Comparison of ENCODE assay signal across 20 cellular contexts in the genomic region with DNA sequence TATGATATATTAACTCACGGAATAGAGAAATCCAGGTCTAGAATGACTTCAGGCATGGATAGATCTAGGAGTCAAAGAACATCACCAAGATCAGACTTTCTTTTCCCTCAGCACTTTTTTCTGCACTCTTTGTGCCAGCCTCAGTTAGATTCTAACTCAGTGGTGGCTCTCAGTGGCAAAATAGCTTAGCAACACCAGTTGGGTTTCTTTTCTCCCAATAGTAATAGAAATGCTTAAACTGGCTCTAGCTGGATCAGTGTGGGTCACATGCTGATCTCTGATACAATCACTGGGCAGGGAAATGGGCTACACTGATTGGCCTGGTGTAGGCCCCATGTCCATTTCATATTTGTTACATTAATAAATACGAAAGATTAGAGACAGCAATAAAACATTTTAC. TPM values are rescaled to one million over a fixed set of nuclear protein-coding genes. Genes with fewer than 3 reads are reported as not detected.
A peak's percentile ranks its signal among the peaks of the same experiment; 100 is the strongest.
DNase-seq lines count a peak whose midpoint lies in the region; ATAC-seq and TF ChIP-seq lines count a peak whose summit lies in the region.
"Had no signal": no experiment of that assay in that cellular context is flagged by ENCODE, and none has a peak within 500 bp of the region (broad histone marks: within the 10 kb centered on the region; RNA-seq: fewer than 3 reads in every experiment).

No MANE protein-coding gene starts in this region.

- H3K9me3 ChIP-seq in SK-N-MC (ENCODE audit: low read depth, low read length) (no peaks in the 10 kb centered on the region), thoracic aorta (no peaks in the 10 kb centered on the region)
- H3K9me3 ChIP-seq: BE2C, body of pancreas had no signal

- H3K27ac ChIP-seq in SK-N-MC = peak overlapping the region; percentile 51
- no peak overlapping the region for H3K27ac ChIP-seq in thoracic aorta
- H3K27ac ChIP-seq in coronary artery = no peak overlapping the region
- H3K27ac ChIP-seq: body of pancreas had no signal

- H3K36me3 Mint-ChIP-seq in activated T-helper 2 cell treated with anti-CD3 and anti-CD28 coated beads, Interferon-gamma antibody, Interleukin-2, Interleukin-4, amounts not matched to agents 10 μg/mL and 5 μg/mL and 100 μg/mL, durations not matched to agents 14 hours and 24 hours and 36 hours (ENCODE audit: low read depth) = peaks cover 5% of the 10 kb centered on the region

- H3K27ac Mint-ChIP-seq in activated T-helper 2 cell treated with anti-CD3 and anti-CD28 coated beads, Interferon-gamma antibody, Interleukin-2, Interleukin-4, amounts not matched to agents 10 μg/mL and 5 μg/mL and 100 μg/mL, durations not matched to agents 14 hours and 24 hours and 36 hours = no peak overlapping the region
- H3K27ac Mint-ChIP-seq: activated naive CD4-positive, alpha-beta T cell treated with anti-CD3 and anti-CD28 coated beads, Interleukin-2, amount 10 ng/mL, durations not matched to agents 7 days and 5 days; progenitor cell of endocrine pancreas; T-helper 1 cell treated with Interleukin-12 subunit alpha and Interleukin-12 subunit beta and Interleukin-4 antibody, amounts not matched to agents 30 μg/mL and 1 μg/mL, for 36 hours had no signal

- no peak overlapping the region for H3K4me3 Mint-ChIP-seq in activated T-helper 2 cell treated with anti-CD3 and anti-CD28 coated beads, Interferon-gamma antibody, Interleukin-2, Interleukin-4, amounts not matched to agents 10 μg/mL and 5 μg/mL and 100 μg/mL, durations not matched to agents 14 hours and 24 hours and 36 hours (ENCODE audit: low read depth)
- H3K4me3 Mint-ChIP-seq: activated naive CD4-positive, alpha-beta T cell treated with anti-CD3 and anti-CD28 coated beads, Interleukin-2, amount 10 ng/mL, durations not matched to agents 7 days and 5 days; T-helper 1 cell treated with Interleukin-12 subunit alpha and Interleukin-12 subunit beta and Interleukin-4 antibody, amounts not matched to agents 30 μg/mL and 1 μg/mL, for 36 hours had no signal

- CTCF ChIA-PET in GM10248 (lab: Yijun Ruan, JAX) = interaction anchor here (1.0 to 2.3 kb wide), 9 partner anchors 9 to 221 kb away, joined by 3 to 10 read pairs (median 5); no protein-coding TSS in a partner anchor

- H3K27me3 ChIP-seq in thoracic aorta (replicated peaks; ENCODE audit: insufficient read depth) = no peaks in the 10 kb centered on the region
- H3K27me3 ChIP-seq: BE2C, body of pancreas had no signal

- peaks cover 5% of the 10 kb centered on the region for H3K4me1 Mint-ChIP-seq in activated T-helper 2 cell treated with anti-CD3 and anti-CD28 coated beads, Interferon-gamma antibody, Interleukin-2, Interleukin-4, amounts not matched to agents 10 μg/mL and 5 μg/mL and 100 μg/mL, durations not matched to agents 14 hours and 24 hours and 36 hours (ENCODE audit: low read depth)

- TF ChIP-seq CTCF in GM10248 (IDR thresholded peaks at IDR 0.05; ENCODE audit: control extremely low read depth, extremely low read depth, low read depth, missing control alignments) = peak; percentile 10
- peak; percentile 39 for TF ChIP-seq CTCF in thoracic aorta (IDR thresholded peaks at IDR 0.05)
- TF ChIP-seq CTCF in coronary artery (IDR thresholded peaks at IDR 0.05) = no peak

- POLR2A ChIA-PET in GM10248 (lab: Yijun Ruan, JAX) = no interaction called here

- H3K27me3 Mint-ChIP-seq in activated T-helper 2 cell treated with anti-CD3 and anti-CD28 coated beads, Interferon-gamma antibody, Interleukin-2, Interleukin-4, amounts not matched to agents 10 μg/mL and 5 μg/mL and 100 μg/mL, durations not matched to agents 14 hours and 24 hours and 36 hours (ENCODE audit: low read depth) = no peaks in the 10 kb centered on the region

- DNase-seq in GM10248 (ENCODE audit: extremely low spot score) = no peak
- DNase-seq in SK-N-MC (ENCODE audit: low read depth, low spot score) = no peak
- peak; percentile 38 for DNase-seq in iPS-NIHi7 (ENCODE audit: extremely low spot score)
- DNase-seq in thoracic aorta (ENCODE audit: low spot score) = no peak
- DNase-seq in coronary artery (ENCODE audit: low spot score) = no peak
- DNase-seq in activated T-helper 2 cell treated with anti-CD3 and anti-CD28 coated beads, Interferon-gamma antibody, Interleukin-2, Interleukin-4, amounts not matched to agents 10 μg/mL and 5 μg/mL and 100 μg/mL, durations not matched to agents 14 hours and 24 hours and 36 hours (ENCODE audit: low spot score) = no peak
- DNase-seq: activated CD4-positive, CD25-positive, alpha-beta regulatory T cell treated with anti-CD3 and anti-CD28 coated beads, Interleukin-2, amount 50 U/mL, for 72 hours; activated CD8-positive, alpha-beta memory T cell treated with anti-CD3 and anti-CD28 coated beads, Interleukin-2, amount 50 U/mL, for 4 hours; activated naive CD4-positive, alpha-beta T cell treated with anti-CD3 and anti-CD28 coated beads, Interleukin-2, amount 10 ng/mL, durations not matched to agents 7 days and 5 days; BE2C; DMS153; effector CD4-positive, alpha-beta T cell; HCEC 1CT; NCI-H2029; NCI-H774 had no signal

- no peak overlapping the region for H3K9ac ChIP-seq in SK-N-MC (ENCODE audit: insufficient read length)

- no peak overlapping the region for H3K4me3 ChIP-seq in SK-N-MC
- no peak overlapping the region for H3K4me3 ChIP-seq in thoracic aorta
- H3K4me3 ChIP-seq in coronary artery = no peak overlapping the region
- H3K4me3 ChIP-seq: body of pancreas had no signal

- H3K36me3 ChIP-seq in SK-N-MC (ENCODE audit: insufficient read depth, low read length) (no peaks in the 10 kb centered on the region), thoracic aorta (no peaks in the 10 kb centered on the region)
- H3K36me3 ChIP-seq: BE2C had no signal

- intact Hi-C loops in activated T-helper 2 cell treated with anti-CD3 and anti-CD28 coated beads, Interferon-gamma antibody, Interleukin-2, Interleukin-4, amounts not matched to agents 10 μg/mL and 5 μg/mL and 100 μg/mL, durations not matched to agents 14 hours and 24 hours and 36 hours (cut with micrococcal nuclease) = no loop called here

- peaks cover 4% of the 10 kb centered on the region for H3K9me3 Mint-ChIP-seq in activated T-helper 2 cell treated with anti-CD3 and anti-CD28 coated beads, Interferon-gamma antibody, Interleukin-2, Interleukin-4, amounts not matched to agents 10 μg/mL and 5 μg/mL and 100 μg/mL, durations not matched to agents 14 hours and 24 hours and 36 hours

- H3K4me1 ChIP-seq in thoracic aorta (ENCODE audit: control insufficient read depth in 1 of 2, low read depth in 2 of 2) = peaks cover 3 to 17% of the 10 kb centered on the region in 2 donors
- H3K4me1 ChIP-seq: body of pancreas had no signal

- peak; percentile 65 for ATAC-seq in thoracic aorta (ENCODE audit: insufficient number of reproducible peaks, low FRiP score, low read depth)
- ATAC-seq in HG03565 (IDR thresholded peaks at IDR 0.05; ENCODE audit: unreplicated experiment) = no peak
- ATAC-seq: body of pancreas, left lobe of liver had no signal

RNA-seq across cellular contexts. Expression of gene ARFGEF2, which starts 44.2 kb away (rescaled TPM):
- 10 to 100 TPM; 25.9 to 37.2 TPM for total RNA-seq in thoracic aorta
- total RNA-seq in activated T-helper 2 cell treated with anti-CD3 and anti-CD28 coated beads, Interferon-gamma antibody, Interleukin-2, Interleukin-4, amounts not matched to agents 10 μg/mL and 5 μg/mL and 100 μg/mL, durations not matched to agents 14 hours and 24 hours and 36 hours = 31.8 and 32.6 TPM in 2 replicates

RNA-seq across cellular contexts. Expression of gene PREX1, which starts 49.5 kb away (rescaled TPM):
- total RNA-seq in thoracic aorta = 100 to 1,000 TPM in 1 of 2 donors, 10 to 100 TPM in 1; 94.6 to 101 TPM
- 80.3 and 83.9 TPM in 2 replicates for total RNA-seq in activated T-helper 2 cell treated with anti-CD3 and anti-CD28 coated beads, Interferon-gamma antibody, Interleukin-2, Interleukin-4, amounts not matched to agents 10 μg/mL and 5 μg/mL and 100 μg/mL, durations not matched to agents 14 hours and 24 hours and 36 hours
